Comparison of ENCODE assay signal across 8 cellular contexts in genomic region chr14:20305265-20306078, GRCh38. TPM values are rescaled to one million over a fixed set of nuclear protein-coding genes. Genes with fewer than 3 reads are reported as not detected.
DNase-seq lines count a peak whose midpoint lies in the region; ATAC-seq and FAIRE-seq lines count a peak whose summit lies in the region.

A gene with protein sequence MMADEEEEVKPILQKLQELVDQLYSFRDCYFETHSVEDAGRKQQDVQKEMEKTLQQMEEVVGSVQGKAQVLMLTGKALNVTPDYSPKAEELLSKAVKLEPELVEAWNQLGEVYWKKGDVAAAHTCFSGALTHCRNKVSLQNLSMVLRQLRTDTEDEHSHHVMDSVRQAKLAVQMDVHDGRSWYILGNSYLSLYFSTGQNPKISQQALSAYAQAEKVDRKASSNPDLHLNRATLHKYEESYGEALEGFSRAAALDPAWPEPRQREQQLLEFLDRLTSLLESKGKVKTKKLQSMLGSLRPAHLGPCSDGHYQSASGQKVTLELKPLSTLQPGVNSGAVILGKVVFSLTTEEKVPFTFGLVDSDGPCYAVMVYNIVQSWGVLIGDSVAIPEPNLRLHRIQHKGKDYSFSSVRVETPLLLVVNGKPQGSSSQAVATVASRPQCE (minus strand): TSS chr14:20305951. CDS start chr14:20305937, 14 bp downstream.

- peak within 1 kb of the TSS; percentile 60 for H3K4me3 ChIP-seq in mesodermal cell (ENCODE audit: extremely low read depth, insufficient read depth, low read length, poor library complexity, severe bottlenecking)

- no peaks in the 10 kb centered on the region for H3K9me3 ChIP-seq in mesodermal cell (ENCODE audit: control insufficient read depth, low read length)

- peaks cover 5% of the 10 kb centered on the region for H3K4me1 ChIP-seq in mesodermal cell (ENCODE audit: control insufficient read depth, insufficient read depth, low read length, poor library complexity, severe bottlenecking)

- H3K36me3 ChIP-seq in mesodermal cell (ENCODE audit: control insufficient read depth, insufficient read depth, low read length) = peaks cover 12% of the 10 kb centered on the region

- peak; percentile 71 for DNase-seq in COR-L47 (lab: John Stamatoyannopoulos, UW)
- DNase-seq in HTR-8/SVneo (ENCODE audit: insufficient read length, low spot score) = peak; percentile 70
- peak; percentile 83 for DNase-seq in NOMO-1 treated with DMSO at 0.1 percent for 48 hours (lab: John Stamatoyannopoulos, UW; ENCODE audit: unreplicated experiment)
- peak; percentile 76 to 81 for DNase-seq in activated CD8-positive, alpha-beta memory T cell treated with anti-CD3 and anti-CD28 coated beads for 4 hours (ENCODE audit: low read depth in 2 of 2)
- peak; percentile 75 to 81 for DNase-seq in stimulated activated CD8-positive, alpha-beta memory T cell treated with anti-CD3 and anti-CD28 coated beads, Interleukin-15, amount 100 ng/mL, for 4 hours (ENCODE audit: low read depth in 2 of 2)

- H3K27ac ChIP-seq in mesodermal cell (ENCODE audit: low read depth, low read length, severe bottlenecking) = no peak within 1 kb of the TSS

- peak; percentile 74 for FAIRE-seq in HTR-8/SVneo (lab: Jason Lieb, UNC)
- FAIRE-seq in endometrium (lab: Jason Lieb, UNC) = peak; percentile 82

- 0 to 1% methylated on average over 25 of the region's 27 CpGs for WGBS in mesodermal cell (ENCODE audit: insufficient coverage in 2 of 2), 2 experiments

- ATAC-seq in GM21360 (IDR thresholded peaks at IDR 0.05; ENCODE audit: unreplicated experiment) = peak; percentile 89

RNA-seq across cellular contexts. Expression of the gene that starts here (rescaled TPM):
- 13.2 TPM for polyA plus RNA-seq in mesodermal cell (2013, experiment 1 of 2)
- 9.5 TPM for polyA plus RNA-seq in mesodermal cell (2013, experiment 2 of 2)
